In the genomic region with DNA sequence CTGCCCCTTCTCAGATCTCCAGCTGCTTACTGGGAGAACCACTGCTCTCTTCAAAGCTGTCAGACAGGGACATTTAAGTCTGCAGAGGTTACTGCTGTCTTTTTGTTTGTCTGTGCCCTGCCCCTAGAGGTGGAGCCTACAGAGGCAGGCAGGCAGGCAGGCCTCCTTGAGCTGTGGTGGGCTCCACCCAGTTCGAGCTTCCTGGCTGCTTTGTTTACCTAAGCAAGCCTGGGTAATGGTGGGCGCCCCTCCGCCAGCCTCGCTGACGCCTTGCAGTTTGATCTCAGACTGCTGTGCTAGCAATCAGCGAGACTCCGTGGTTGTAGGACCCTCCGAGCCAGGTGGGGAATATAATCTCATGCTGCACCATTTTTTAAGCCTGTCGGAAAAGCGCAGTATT, we compare ENCODE assay signal across 8 cellular contexts.
DNase-seq lines count a peak whose midpoint lies in the region; ATAC-seq, FAIRE-seq and TF ChIP-seq lines count a peak whose summit lies in the region.
"Not testable (repeated sequence)": the region's sequence is repeated elsewhere in the genome, so short reads cannot be mapped to it uniquely, and the experiment has no call there.

No MANE protein-coding gene starts in this region.

- not testable (repeated sequence) for H3K23ac ChIP-seq in H1 (ENCODE audit: insufficient read length)

- H3K27ac Mint-ChIP-seq in CD8-positive, alpha-beta memory T cell, result peak overlapping the region; percentile 48 to 92 (median 66)
- not testable (repeated sequence) for H3K27ac Mint-ChIP-seq in activated CD4-positive, alpha-beta memory T cell treated with anti-CD3 and anti-CD28 coated beads for 36 hours; activated naive CD8-positive, alpha-beta T cell
- H3K27ac Mint-ChIP-seq in naive thymus-derived CD8-positive, alpha-beta T cell, result peak overlapping the region; percentile 80 to 97 (median 95)

- peak overlapping the region; percentile 25; the same call in 1 of the 2 replicates for H4K8ac ChIP-seq in H1 (ENCODE audit: extremely low read depth, insufficient read depth, low read length)

- H2BK20ac ChIP-seq in H1 (ENCODE audit: low read length), result not testable (repeated sequence)

- not testable (repeated sequence) for H3K9me1 ChIP-seq in keratinocyte (ENCODE audit: control insufficient read depth, extremely low read depth, insufficient read depth, low read length)

- H3K4ac ChIP-seq in H1 (replicated peaks; ENCODE audit: insufficient read length, low read depth, low read length), result not testable (repeated sequence)

- TF ChIP-seq EP300 in H1 (IDR thresholded peaks at IDR 0.05; ENCODE audit: borderline replicate concordance in 1 of 2, low read depth in 2 of 2, low read length in 2 of 2), result not testable (repeated sequence)

- H3K18ac ChIP-seq in H1 (ENCODE audit: extremely low read depth, low read length), result not testable (repeated sequence)

- not testable (repeated sequence) for H3K27ac ChIP-seq in CD8-positive, alpha-beta memory T cell (ENCODE audit: low read depth, low read length); H1 (ENCODE audit: low read depth, low read length); keratinocyte (ENCODE audit: control insufficient read depth, insufficient read depth, low read length)

- H3K4me3 Mint-ChIP-seq in CD8-positive, alpha-beta memory T cell, result peak overlapping the region; percentile 13 to 83 (median 77)
- H3K4me3 Mint-ChIP-seq in activated CD4-positive, alpha-beta memory T cell treated with anti-CD3 and anti-CD28 coated beads for 36 hours, result peak overlapping the region; percentile 29
- peak overlapping the region; percentile 80 for H3K4me3 Mint-ChIP-seq in activated naive CD8-positive, alpha-beta T cell
- H3K4me3 Mint-ChIP-seq in naive thymus-derived CD8-positive, alpha-beta T cell, result peak overlapping the region; percentile 78 to 92 (median 84)

- not testable (repeated sequence) for H4K91ac ChIP-seq in H1 (replicated peaks; ENCODE audit: insufficient read length, low read length)

- intact Hi-C loops in activated CD4-positive, alpha-beta memory T cell treated with anti-CD3 and anti-CD28 coated beads for 36 hours (cut with micrococcal nuclease), result not testable (repeated sequence)

- H3K79me2 ChIP-seq in H1 (ENCODE audit: control insufficient read depth in 1 of 2, insufficient read depth in 2 of 2, low read length in 2 of 2); keratinocyte (ENCODE audit: control insufficient read depth, insufficient read depth, low read length): not testable (repeated sequence)

- not testable (repeated sequence) for H2BK120ac ChIP-seq in H1 (replicated peaks; ENCODE audit: low read depth, low read length)

- H3K79me1 ChIP-seq in H1 (ENCODE audit: low read depth, low read length), result not testable (repeated sequence)

- not testable (repeated sequence) for FAIRE-seq in H1 (lab: Jason Lieb, UNC); keratinocyte (lab: Jason Lieb, UNC)

- not testable (repeated sequence) for H3K27me3 Mint-ChIP-seq in CD8-positive, alpha-beta memory T cell; activated CD4-positive, alpha-beta memory T cell treated with anti-CD3 and anti-CD28 coated beads for 36 hours; activated naive CD8-positive, alpha-beta T cell; naive thymus-derived CD8-positive, alpha-beta T cell

- 0 out of 3 replicates have a peak, but pooled peaks of 1 of the 2 experiments have one; percentile 20 for TF ChIP-seq POLR2A in H1 (IDR thresholded peaks at IDR 0.05; ENCODE audit: control extremely low read depth in 1 of 2, low read depth in 2 of 2, low read length in 2 of 2)

- not testable (repeated sequence) for H3K36me3 Mint-ChIP-seq in CD8-positive, alpha-beta memory T cell; activated CD4-positive, alpha-beta memory T cell treated with anti-CD3 and anti-CD28 coated beads for 36 hours; activated naive CD8-positive, alpha-beta T cell; naive thymus-derived CD8-positive, alpha-beta T cell

- CTCF ChIA-PET in CD8-positive, alpha-beta memory T cell (lab: Charles Lee), result interaction anchor here (1.1 kb wide), 1 partner anchor 13 kb away, joined by 3 read pairs; no protein-coding TSS in a partner anchor
- CTCF ChIA-PET in activated CD4-positive, alpha-beta memory T cell treated with anti-CD3 and anti-CD28 coated beads for 36 hours (lab: Charles Lee), result not testable (repeated sequence)
- CTCF ChIA-PET in H1 (lab: Charles Lee; ENCODE audit: partially characterized antibody), result interaction anchor here (0.6 to 2.0 kb wide), 4 partner anchors 12 to 354 kb away, joined by 3 to 10 read pairs (median 3); no protein-coding TSS in a partner anchor

- not testable (repeated sequence) for H2BK15ac ChIP-seq in H1 (ENCODE audit: low read length)

- not testable (repeated sequence) for H2AFZ ChIP-seq in H1 (ENCODE audit: low read length)
- H2AFZ ChIP-seq in keratinocyte (ENCODE audit: control insufficient read depth, low read length), result peak overlapping the region; percentile 51

- not testable (repeated sequence) for H4K5ac ChIP-seq in H1 (ENCODE audit: insufficient read length, low read depth, low read length)

- not testable (repeated sequence) for H3K36me3 ChIP-seq in CD8-positive, alpha-beta memory T cell (ENCODE audit: insufficient read depth, low read length); H1 (ENCODE audit: control insufficient read depth in 2 of 4, insufficient read depth in 4 of 4, low read length in 3 of 4); keratinocyte (ENCODE audit: control insufficient read depth in 2 of 2, extremely low read depth in 1 of 2, insufficient read depth in 2 of 2, low read length in 2 of 2)

- not testable (repeated sequence) for H3K56ac ChIP-seq in H1 (replicated peaks; ENCODE audit: insufficient read length, low read depth, low read length)

- POLR2A ChIA-PET in CD8-positive, alpha-beta memory T cell (lab: Charles Lee); activated CD4-positive, alpha-beta memory T cell treated with anti-CD3 and anti-CD28 coated beads for 36 hours (lab: Charles Lee): not testable (repeated sequence)
- POLR2A ChIA-PET in H1 (lab: Charles Lee; ENCODE audit: partially characterized antibody), result interaction anchor here (1.0 kb wide), 1 partner anchor 9 kb away, joined by 3 read pairs; no protein-coding TSS in a partner anchor
- POLR2A ChIA-PET in naive thymus-derived CD8-positive, alpha-beta T cell (lab: Charles Lee), result interaction anchor here (0.6 to 1.5 kb wide), 2 partner anchors 10 to 13 kb away, joined by 3 read pairs; no protein-coding TSS in a partner anchor

- not testable (repeated sequence) for H2BK12ac ChIP-seq in H1 (ENCODE audit: low read depth, low read length)

- ATAC-seq in naive thymus-derived CD8-positive, alpha-beta T cell, result peak in 1 of 2 donors; percentile 46

- TF ChIP-seq CTCF in H1 (IDR thresholded peaks at IDR 0.05; ENCODE audit: control extremely low read depth in 1 of 3, insufficient read depth in 1 of 3, low read depth in 1 of 3, low read length in 3 of 3); keratinocyte (optimal IDR thresholded peaks at IDR 0.05 in 1 of 3, IDR thresholded peaks at IDR 0.05 in 1 of 3, conservative IDR thresholded peaks at IDR 0.05 in 1 of 3; ENCODE audit: extremely low read depth in 1 of 3, insufficient read depth in 2 of 3, low read length in 3 of 3): not testable (repeated sequence)

- not testable (repeated sequence) for H3K9me3 ChIP-seq in CD8-positive, alpha-beta memory T cell (ENCODE audit: low read length); H1 (ENCODE audit: insufficient read depth in 2 of 2, low read depth in 1 of 2, low read length in 1 of 2); keratinocyte (ENCODE audit: control insufficient read depth, low read depth, low read length)

- dilution Hi-C loops in keratinocyte (cut with MboI; ENCODE audit: extremely low pct_ligation_motif_present, low sequenced_read_pairs), result not testable (repeated sequence)

- H3K4me2 ChIP-seq in H1 (ENCODE audit: insufficient read depth in 1 of 2, low read depth in 2 of 2, low read length in 2 of 2), result peak overlapping the region; percentile 63 to 69
- H3K4me2 ChIP-seq in keratinocyte (ENCODE audit: control insufficient read depth, extremely low read depth, insufficient read depth, low read depth, low read length), result peak overlapping the region; percentile 37

- H3K23me2 ChIP-seq in H1 (ENCODE audit: low read depth, low read length), result not testable (repeated sequence)

- DNase-seq in CD8-positive, alpha-beta memory T cell, result peak in 3 of 5 donors; percentile 13 to 54 (median 51)
- DNase-seq in NCI-H526 (lab: John Stamatoyannopoulos, UW), result peak; percentile 33 to 44
- DNase-seq in activated CD4-positive, alpha-beta memory T cell treated with anti-CD3 and anti-CD28 coated beads for 36 hours; keratinocyte (ENCODE audit: low read depth, low spot score): not testable (repeated sequence)
- DNase-seq in H1 (ENCODE audit: low read depth in 1 of 2, low spot score in 2 of 2), result peak in 1 of 2 experiments; percentile 49
- DNase-seq in naive thymus-derived CD8-positive, alpha-beta T cell, result peak in 9 of 10 donors; percentile 11 to 62 (median 47)
- peak; percentile 20 for DNase-seq in stimulated activated CD8-positive, alpha-beta memory T cell treated with anti-CD3 and anti-CD28 coated beads, Interleukin-4, amount 100 ng/mL, for 48 hours

- H3K4me1 ChIP-seq in CD8-positive, alpha-beta memory T cell (ENCODE audit: insufficient read depth, low read length); H1 (replicated peaks in 1 of 4; ENCODE audit: control insufficient read depth in 3 of 4, insufficient read depth in 4 of 4, low read length in 3 of 4); keratinocyte (ENCODE audit: control insufficient read depth, extremely low read depth, insufficient read depth, low read length): not testable (repeated sequence)

- H3K27me3 ChIP-seq in CD8-positive, alpha-beta memory T cell (ENCODE audit: insufficient read depth, low read length, poor library complexity, severe bottlenecking); H1 (replicated peaks in 1 of 4; ENCODE audit: control insufficient read depth in 3 of 4, extremely low read depth in 1 of 4, insufficient read depth in 3 of 4, low read length in 3 of 4); keratinocyte (ENCODE audit: control insufficient read depth, extremely low read depth, insufficient read depth, low read length): not testable (repeated sequence)

- not testable (repeated sequence) for H3K14ac ChIP-seq in H1 (ENCODE audit: insufficient read length)

- peak overlapping the region in 3 of 4 experiments; percentile 58 to 82 (median 71); a peak in 5 of 7 replicates for H3K9ac ChIP-seq in H1 (replicated peaks in 1 of 4; ENCODE audit: extremely low read depth in 1 of 4, low read depth in 3 of 4, low read length in 3 of 4)
- peak overlapping the region; percentile 22 for H3K9ac ChIP-seq in keratinocyte (ENCODE audit: control insufficient read depth, extremely low read depth, insufficient read depth, low read length)

- not testable (repeated sequence) for H3K4me3 ChIP-seq in CD8-positive, alpha-beta memory T cell (ENCODE audit: low read length)
- H3K4me3 ChIP-seq in H1 (ENCODE audit: extremely low read depth in 1 of 4, insufficient read depth in 2 of 4, low read depth in 3 of 4, low read length in 4 of 4) (peak overlapping the region; percentile 49 to 63 (median 56)), keratinocyte (ENCODE audit: control insufficient read depth in 2 of 3, extremely low read depth in 1 of 3, insufficient read depth in 2 of 3, low read depth in 1 of 3, low read length in 3 of 3) (peak overlapping the region in 2 of 3 experiments; percentile 20 to 33)

- 3% methylated on average over 5 of the region's 10 CpGs; no CpG with 5 or more reads in 1 of the 2 experiments for WGBS in H1 (ENCODE audit: extremely low coverage in 1 of 2, insufficient coverage in 1 of 2, insufficient read length in 1 of 2, insufficient replicate concordance in 2 of 2, low coverage in 1 of 2, low lambda C conversion rate in 2 of 2, missing lambda C conversion rate in 1 of 2), 2 experiments

- TF ChIP-seq RAD21 in H1 (IDR thresholded peaks at IDR 0.05 in 1 of 2, conservative IDR thresholded peaks at IDR 0.05 in 1 of 2; ENCODE audit: low read depth in 2 of 2, low read length in 2 of 2), result not testable (repeated sequence)

- H4K20me1 ChIP-seq in H1 (replicated peaks in 1 of 2; ENCODE audit: control insufficient read depth in 1 of 2, insufficient read depth in 2 of 2, low read length in 2 of 2); keratinocyte (ENCODE audit: control insufficient read depth, extremely low read depth, insufficient read depth, low read length): not testable (repeated sequence)

- not testable (repeated sequence) for H2AK5ac ChIP-seq in H1 (ENCODE audit: low read depth, low read length)

- not testable (repeated sequence) for H3K4me1 Mint-ChIP-seq in CD8-positive, alpha-beta memory T cell; activated CD4-positive, alpha-beta memory T cell treated with anti-CD3 and anti-CD28 coated beads for 36 hours (ENCODE audit: low read depth)
- peaks cover 17% of the 10 kb centered on the region for H3K4me1 Mint-ChIP-seq in activated naive CD8-positive, alpha-beta T cell (ENCODE audit: low read depth)
- H3K4me1 Mint-ChIP-seq in naive thymus-derived CD8-positive, alpha-beta T cell, result peaks cover 8 to 26% (median 14%) of the 10 kb centered on the region in 4 donors

- not testable (repeated sequence) for H2BK5ac ChIP-seq in H1 (ENCODE audit: low read depth, low read length)

- H3K9me3 Mint-ChIP-seq in CD8-positive, alpha-beta memory T cell; activated CD4-positive, alpha-beta memory T cell treated with anti-CD3 and anti-CD28 coated beads for 36 hours; activated naive CD8-positive, alpha-beta T cell (ENCODE audit: low read depth); naive thymus-derived CD8-positive, alpha-beta T cell: not testable (repeated sequence)

Comparison
In these comparisons a context has a peak if more than half of its experiments do, and no peak if none do; other contexts are left out.
1. H3K4me3 Mint-ChIP-seq: peak in every context shown above with its lines; median percentile 84 in naive thymus-derived CD8-positive, alpha-beta T cell; 80 in activated naive CD8-positive, alpha-beta T cell; 77 in CD8-positive, alpha-beta memory T cell; 29 in activated CD4-positive, alpha-beta memory T cell treated with anti-CD3 and anti-CD28 coated beads for 36 hours.